In genomic region chr20:41395669-41396664, GRCh38 we compare ENCODE assay signal across 1 cellular context.
TF ChIP-seq lines count a peak whose summit lies in the region.

No MANE protein-coding gene starts in this region.

TF ChIP-seq in HCT116, 20 proteins besides CTCF, POLR2A, EP300 and RAD21 (continued from another document):
- TF ChIP-seq, protein P1, sequence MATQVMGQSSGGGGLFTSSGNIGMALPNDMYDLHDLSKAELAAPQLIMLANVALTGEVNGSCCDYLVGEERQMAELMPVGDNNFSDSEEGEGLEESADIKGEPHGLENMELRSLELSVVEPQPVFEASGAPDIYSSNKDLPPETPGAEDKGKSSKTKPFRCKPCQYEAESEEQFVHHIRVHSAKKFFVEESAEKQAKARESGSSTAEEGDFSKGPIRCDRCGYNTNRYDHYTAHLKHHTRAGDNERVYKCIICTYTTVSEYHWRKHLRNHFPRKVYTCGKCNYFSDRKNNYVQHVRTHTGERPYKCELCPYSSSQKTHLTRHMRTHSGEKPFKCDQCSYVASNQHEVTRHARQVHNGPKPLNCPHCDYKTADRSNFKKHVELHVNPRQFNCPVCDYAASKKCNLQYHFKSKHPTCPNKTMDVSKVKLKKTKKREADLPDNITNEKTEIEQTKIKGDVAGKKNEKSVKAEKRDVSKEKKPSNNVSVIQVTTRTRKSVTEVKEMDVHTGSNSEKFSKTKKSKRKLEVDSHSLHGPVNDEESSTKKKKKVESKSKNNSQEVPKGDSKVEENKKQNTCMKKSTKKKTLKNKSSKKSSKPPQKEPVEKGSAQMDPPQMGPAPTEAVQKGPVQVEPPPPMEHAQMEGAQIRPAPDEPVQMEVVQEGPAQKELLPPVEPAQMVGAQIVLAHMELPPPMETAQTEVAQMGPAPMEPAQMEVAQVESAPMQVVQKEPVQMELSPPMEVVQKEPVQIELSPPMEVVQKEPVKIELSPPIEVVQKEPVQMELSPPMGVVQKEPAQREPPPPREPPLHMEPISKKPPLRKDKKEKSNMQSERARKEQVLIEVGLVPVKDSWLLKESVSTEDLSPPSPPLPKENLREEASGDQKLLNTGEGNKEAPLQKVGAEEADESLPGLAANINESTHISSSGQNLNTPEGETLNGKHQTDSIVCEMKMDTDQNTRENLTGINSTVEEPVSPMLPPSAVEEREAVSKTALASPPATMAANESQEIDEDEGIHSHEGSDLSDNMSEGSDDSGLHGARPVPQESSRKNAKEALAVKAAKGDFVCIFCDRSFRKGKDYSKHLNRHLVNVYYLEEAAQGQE (IDR thresholded peaks at IDR 0.05; ENCODE audit: low read depth) = no peak
- TF ChIP-seq CBX3 (IDR thresholded peaks at IDR 0.05; ENCODE audit: low read depth) = no peak
